Comparison of ENCODE assay signal across 20 cellular contexts in the genomic region with DNA sequence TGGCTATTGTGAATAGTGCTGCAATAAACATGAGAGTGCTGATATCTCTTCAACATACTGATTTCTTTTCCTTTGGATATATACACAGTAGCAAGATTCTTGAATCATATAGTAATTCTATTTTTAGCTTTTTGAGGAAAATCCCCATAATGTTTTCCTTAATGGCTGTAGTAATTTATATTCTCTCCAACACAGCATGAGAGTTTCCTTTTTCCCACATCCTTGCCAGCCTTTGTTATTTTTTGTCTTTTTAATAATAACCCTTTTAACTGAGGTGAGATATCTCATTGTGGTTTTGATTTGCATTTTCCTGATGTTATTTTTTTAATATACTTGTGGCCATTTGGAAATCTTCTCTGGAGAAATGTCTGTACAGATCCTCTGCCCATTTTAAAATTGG.
DNase-seq lines count a peak whose midpoint lies in the region; ATAC-seq and TF ChIP-seq lines count a peak whose summit lies in the region.
"Had no signal": no experiment of that assay in that cellular context is flagged by ENCODE, and none has a peak within 500 bp of the region (broad histone marks: within the 10 kb centered on the region; RNA-seq: fewer than 3 reads in every experiment).

No MANE protein-coding gene starts in this region.

- H3K4me3 Mint-ChIP-seq in osteocyte (ENCODE audit: unreplicated experiment) (no peak overlapping the region), Caco-2 (ENCODE audit: unreplicated experiment) (no peak overlapping the region)
- H3K4me3 Mint-ChIP-seq: B cell; CD4-positive, alpha-beta T cell; CD8-positive, alpha-beta T cell had no signal

- POLR2A ChIA-PET in Caco-2 (lab: Charles Lee): no interaction called here

- H3K27ac Mint-ChIP-seq in osteocyte (ENCODE audit: unreplicated experiment) (peak overlapping the region; percentile 25), Caco-2 (ENCODE audit: unreplicated experiment) (no peak overlapping the region)
- H3K27ac Mint-ChIP-seq: B cell; CD4-positive, alpha-beta T cell; CD8-positive, alpha-beta T cell had no signal

- H3K27me3 ChIP-seq in Caco-2 (replicated peaks; ENCODE audit: control insufficient read depth, insufficient read depth, low read length): no peaks in the 10 kb centered on the region
- H3K27me3 ChIP-seq: BLaER1 treated with 17β-estradiol and CSF1 and Interleukin-3, amounts not matched to agents 10 nM and 100 nM had no signal

- H3K4me3 ChIP-seq in astrocyte of the spinal cord (ENCODE audit: low read depth, low read length) (no peak overlapping the region), Caco-2 (ENCODE audit: low read depth, low read length) (no peak overlapping the region)
- H3K4me3 ChIP-seq: BLaER1 treated with 17β-estradiol and CSF1 and Interleukin-3, amounts not matched to agents 10 nM and 100 nM; GM12878 had no signal

- no peaks in the 10 kb centered on the region for H3K36me3 ChIP-seq in Caco-2 (ENCODE audit: control insufficient read depth, insufficient read depth, low read length)

- no peaks in the 10 kb centered on the region for H3K4me1 ChIP-seq in Caco-2
- H3K4me1 ChIP-seq: BLaER1 treated with 17β-estradiol and CSF1 and Interleukin-3, amounts not matched to agents 10 nM and 100 nM had no signal

- peaks cover 3% of the 10 kb centered on the region for H3K36me3 Mint-ChIP-seq in osteocyte (ENCODE audit: unreplicated experiment)
- no peaks in the 10 kb centered on the region for H3K36me3 Mint-ChIP-seq in Caco-2 (ENCODE audit: insufficient read depth, unreplicated experiment)
- H3K36me3 Mint-ChIP-seq: CD8-positive, alpha-beta T cell had no signal

- no peaks in the 10 kb centered on the region for H3K9me3 ChIP-seq in Caco-2

- ATAC-seq in SK-N-SH treated with all-trans-retinoic acid at 6 μM for 48 hours: no peak
- ATAC-seq: CD8-positive, alpha-beta T cell; GM12878 had no signal

- CTCF ChIA-PET in Caco-2 (lab: Charles Lee): no interaction called here

- no peak for TF ChIP-seq CTCF in astrocyte of the spinal cord (IDR thresholded peaks at IDR 0.05; ENCODE audit: low read depth, low read length)
- no peak for TF ChIP-seq CTCF in osteocyte (IDR thresholded peaks at IDR 0.05)
- TF ChIP-seq CTCF in Caco-2 (IDR thresholded peaks at IDR 0.05; ENCODE audit: insufficient read depth in 1 of 2, low read depth in 1 of 2, low read length in 1 of 2, severe bottlenecking in 1 of 2, unreplicated experiment in 1 of 2): no peak

- H3K27me3 Mint-ChIP-seq in osteocyte (ENCODE audit: unreplicated experiment) (no peaks in the 10 kb centered on the region), Caco-2 (ENCODE audit: insufficient read depth, unreplicated experiment) (no peaks in the 10 kb centered on the region)
- H3K27me3 Mint-ChIP-seq: B cell; CD4-positive, alpha-beta T cell had no signal

- BruUV-seq in Caco-2 (replicated peaks; lab: Mats Ljungman, UMichigan): no TSS peak

- intact Hi-C loops in Caco-2 (cut with micrococcal nuclease; ENCODE audit: unreplicated experiment): no loop called here

- DNase-seq in astrocyte of the spinal cord (ENCODE audit: low read depth, low spot score): peak; percentile 16
- peak; percentile 37 for DNase-seq in dermis blood vessel endothelial cell
- DNase-seq in osteocyte (ENCODE audit: extremely low spot score, unreplicated experiment): no peak
- no peak for DNase-seq in Caco-2
- DNase-seq in NCI-H226: no peak
- DNase-seq: 8988T; AML-193; CD4-positive, alpha-beta T cell; CD8-positive, alpha-beta T cell; DMS 273 treated with DMSO at 0.1 percent for 48 hours; DMS153; DMS53; DMS79; DND-41; EL; GDM1 had no signal

- in situ Hi-C loops in astrocyte of the spinal cord (cut with HindIII; ENCODE audit: low sequenced_read_pairs): no loop called here

- H3K4me1 Mint-ChIP-seq in osteocyte (ENCODE audit: unreplicated experiment) (peaks cover 10% of the 10 kb centered on the region), Caco-2 (ENCODE audit: low read depth, unreplicated experiment) (no peaks in the 10 kb centered on the region)
- H3K4me1 Mint-ChIP-seq: B cell had no signal

- peaks cover 11% of the 10 kb centered on the region for H3K9me3 Mint-ChIP-seq in osteocyte (ENCODE audit: unreplicated experiment)
- H3K9me3 Mint-ChIP-seq in Caco-2 (ENCODE audit: unreplicated experiment): no peaks in the 10 kb centered on the region
- H3K9me3 Mint-ChIP-seq: CD8-positive, alpha-beta T cell had no signal

TF ChIP-seq in SK-N-SH treated with all-trans-retinoic acid at 6 μM for 48 hours, 23 proteins besides CTCF, POLR2A, EP300 and RAD21:
- TF ChIP-seq OSR1 (CRISPR knock-in tag; IDR thresholded peaks at IDR 0.05): no peak
- TF ChIP-seq ZFP30 (CRISPR knock-in tag; IDR thresholded peaks at IDR 0.05): no peak
- TF ChIP-seq ESRRG (CRISPR knock-in tag; IDR thresholded peaks at IDR 0.05): no peak
- TF ChIP-seq TCF4 (CRISPR knock-in tag; IDR thresholded peaks at IDR 0.05; ENCODE audit: borderline replicate concordance): no peak
- TF ChIP-seq SNAI2 (CRISPR knock-in tag; IDR thresholded peaks at IDR 0.05): no peak
- no peak for TF ChIP-seq PPARA (CRISPR knock-in tag; IDR thresholded peaks at IDR 0.05; ENCODE audit: borderline replicate concordance)
- TF ChIP-seq BACH2 (CRISPR knock-in tag; IDR thresholded peaks at IDR 0.05; ENCODE audit: borderline replicate concordance): no peak
- TF ChIP-seq ARNTL (CRISPR knock-in tag; IDR thresholded peaks at IDR 0.05; ENCODE audit: borderline replicate concordance, low read depth): no peak
- TF ChIP-seq, protein P1, sequence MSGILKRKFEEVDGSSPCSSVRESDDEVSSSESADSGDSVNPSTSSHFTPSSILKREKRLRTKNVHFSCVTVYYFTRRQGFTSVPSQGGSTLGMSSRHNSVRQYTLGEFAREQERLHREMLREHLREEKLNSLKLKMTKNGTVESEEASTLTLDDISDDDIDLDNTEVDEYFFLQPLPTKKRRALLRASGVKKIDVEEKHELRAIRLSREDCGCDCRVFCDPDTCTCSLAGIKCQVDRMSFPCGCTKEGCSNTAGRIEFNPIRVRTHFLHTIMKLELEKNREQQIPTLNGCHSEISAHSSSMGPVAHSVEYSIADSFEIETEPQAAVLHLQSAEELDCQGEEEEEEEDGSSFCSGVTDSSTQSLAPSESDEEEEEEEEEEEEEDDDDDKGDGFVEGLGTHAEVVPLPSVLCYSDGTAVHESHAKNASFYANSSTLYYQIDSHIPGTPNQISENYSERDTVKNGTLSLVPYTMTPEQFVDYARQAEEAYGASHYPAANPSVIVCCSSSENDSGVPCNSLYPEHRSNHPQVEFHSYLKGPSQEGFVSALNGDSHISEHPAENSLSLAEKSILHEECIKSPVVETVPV (CRISPR knock-in tag; IDR thresholded peaks at IDR 0.05): no peak
- no peak for TF ChIP-seq ZNF8 (CRISPR knock-in tag; IDR thresholded peaks at IDR 0.05)
- no peak for TF ChIP-seq ZC3H10 (CRISPR knock-in tag; IDR thresholded peaks at IDR 0.05)
- TF ChIP-seq ISL1 (CRISPR knock-in tag; IDR thresholded peaks at IDR 0.05): no peak
- no peak for TF ChIP-seq ZNF70 (CRISPR knock-in tag; IDR thresholded peaks at IDR 0.05)
- no peak for TF ChIP-seq ZFP3 (CRISPR knock-in tag; IDR thresholded peaks at IDR 0.05)

Comparison
In these comparisons a context has a peak if more than half of its experiments do, and no peak if none do; other contexts are left out.
1. DNase-seq: peak in astrocyte of the spinal cord (single experiment) and dermis blood vessel endothelial cell (single experiment); none in osteocyte (single experiment), Caco-2 (0 of 2) and NCI-H226 (single experiment).